ENCODE assay signal across 15 cellular contexts in genomic region chr5:16992444-16992843, GRCh38. TPM values are rescaled to one million over a fixed set of nuclear protein-coding genes. Genes with fewer than 3 reads are reported as not detected.
DNase-seq lines count a peak whose midpoint lies in the region; ATAC-seq lines count a peak whose summit lies in the region.
"Had no signal": no experiment of that assay in that cellular context is flagged by ENCODE, and none has a peak within 500 bp of the region (broad histone marks: within the 10 kb centered on the region; RNA-seq: fewer than 3 reads in every experiment).

No MANE protein-coding gene starts in this region.

- no peak overlapping the region for H3K27ac ChIP-seq in BLaER1 treated with 17β-estradiol and CSF1 and Interleukin-3, amounts not matched to agents 10 nM and 100 nM
- H3K27ac ChIP-seq: HL-60, sigmoid colon had no signal

- peaks cover 0 to 15% (median 10%) of the 10 kb centered on the region in 10 experiments; a peak in 7 of 20 replicates for H3K4me1 ChIP-seq in BLaER1 treated with 17β-estradiol and CSF1 and Interleukin-3, amounts not matched to agents 10 nM and 100 nM
- H3K4me1 ChIP-seq: sigmoid colon had no signal

- DNase-seq in RPMI7951 (ENCODE audit: low read depth) (peak; percentile 85), dermis microvascular lymphatic vessel endothelial cell (ENCODE audit: low read depth in 2 of 2) (peak; percentile 47 to 86), OCI-M2 (lab: John Stamatoyannopoulos, UW; ENCODE audit: unreplicated experiment) (no peak), posterior cingulate gyrus (no peak), GOT3 (lab: John Stamatoyannopoulos, UW) (no peak), amygdala (lab: John Stamatoyannopoulos, UW) (no peak)
- DNase-seq: activated CD4-positive, CD25-positive, alpha-beta regulatory T cell treated with anti-CD3 and anti-CD28 coated beads, Interleukin-2, amount 50 U/mL, for 72 hours; glutamatergic neuron; H9; left colon; sigmoid colon; stimulated activated naive CD8-positive, alpha-beta T cell treated with anti-CD3 and anti-CD28 coated beads, Interleukin-15, amount 100 ng/mL, for 72 hours had no signal

- peak; percentile 60 for ATAC-seq in GM19463 (IDR thresholded peaks at IDR 0.05; ENCODE audit: unreplicated experiment)
- ATAC-seq: left colon; stimulated activated naive CD8-positive, alpha-beta T cell treated with anti-CD3 and anti-CD28 coated beads, Interleukin-15, amount 100 ng/mL, for 72 hours had no signal

- H3K36me3 ChIP-seq in BLaER1 treated with 17β-estradiol and CSF1 and Interleukin-3, amounts not matched to agents 10 nM and 100 nM = no peaks in the 10 kb centered on the region
- H3K36me3 ChIP-seq: sigmoid colon had no signal

- intact Hi-C loops in posterior cingulate gyrus (cut with DNase I) = no loop called here

- H3K9me3 ChIP-seq in BLaER1 treated with 17β-estradiol and CSF1 and Interleukin-3, amounts not matched to agents 10 nM and 100 nM (replicated peaks in 1 of 11) = peaks cover 5 to 21% (median 12%) of the 10 kb centered on the region in 11 experiments; a peak in 16 of 22 replicates
- H3K9me3 ChIP-seq: sigmoid colon had no signal

- H3K4me2 ChIP-seq in BLaER1 treated with 17β-estradiol and CSF1 and Interleukin-3, amounts not matched to agents 10 nM and 100 nM = peak overlapping the region in 10 of 11 experiments; percentile 7 to 43 (median 22); a peak in 12 of 22 replicates

- no peak overlapping the region for H3K9ac ChIP-seq in BLaER1 treated with 17β-estradiol and CSF1 and Interleukin-3, amounts not matched to agents 10 nM and 100 nM

- H3K4me3 ChIP-seq in BLaER1 treated with 17β-estradiol and CSF1 and Interleukin-3, amounts not matched to agents 10 nM and 100 nM = no peak overlapping the region
- H3K4me3 ChIP-seq: sigmoid colon had no signal

- no peaks in the 10 kb centered on the region for H4K20me1 ChIP-seq in BLaER1 treated with 17β-estradiol and CSF1 and Interleukin-3, amounts not matched to agents 10 nM and 100 nM

- peaks cover 0 to 11% (median 0%) of the 10 kb centered on the region in 11 experiments; a peak in 3 of 22 replicates for H3K27me3 ChIP-seq in BLaER1 treated with 17β-estradiol and CSF1 and Interleukin-3, amounts not matched to agents 10 nM and 100 nM

RNA-seq across cellular contexts. Expression of gene MYO10, which starts 56.4 kb away (rescaled TPM):
- total RNA-seq in RPMI7951 (2014; rRNA removed; shearing (Covaris generic)) = 16.5 and 17.2 TPM in 2 replicates
- total RNA-seq in dermis microvascular lymphatic vessel endothelial cell = 46.1 and 76.5 TPM in 2 replicates

Comparison
In these comparisons a context has a peak if more than half of its experiments do, and no peak if none do; other contexts are left out.
1. DNase-seq: peak in RPMI7951 (single experiment) and dermis microvascular lymphatic vessel endothelial cell (2 of 2); none in OCI-M2 (single experiment), posterior cingulate gyrus (0 of 10), GOT3 (single experiment) and amygdala (0 of 56).